ENCODE assay signal across 18 cellular contexts in the genomic region with DNA sequence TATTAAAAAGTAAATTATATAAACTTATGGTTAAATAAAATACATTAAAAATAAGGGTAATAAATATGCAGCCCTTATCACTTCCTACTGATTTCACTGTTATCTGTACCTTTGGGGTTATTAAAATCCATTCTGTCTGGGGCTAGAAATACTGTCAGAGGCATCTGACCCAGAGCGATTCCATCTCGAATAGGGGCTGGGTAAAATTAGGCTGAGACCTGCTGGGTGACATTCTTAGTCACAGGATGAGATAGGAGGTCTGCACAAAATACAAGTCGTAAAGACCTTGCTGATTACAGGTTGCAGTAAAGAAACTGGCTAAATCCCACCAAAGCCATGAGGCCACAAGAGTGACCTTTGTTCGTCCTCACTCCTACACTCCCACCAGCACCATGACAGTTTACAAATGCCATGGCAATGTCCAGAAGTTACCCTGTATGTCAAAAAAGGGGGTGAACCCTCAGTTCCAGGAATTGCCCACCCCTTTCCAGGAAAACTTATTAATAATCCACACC.
A peak's percentile ranks its signal among the peaks of the same experiment; 100 is the strongest.
DNase-seq lines count a peak whose midpoint lies in the region; ATAC-seq and TF ChIP-seq lines count a peak whose summit lies in the region.
"Had no signal": no experiment of that assay in that cellular context is flagged by ENCODE, and none has a peak within 500 bp of the region (broad histone marks: within the 10 kb centered on the region; RNA-seq: fewer than 3 reads in every experiment).

No MANE protein-coding gene starts in this region.

- H3K36me3 ChIP-seq in mesendoderm (ENCODE audit: control insufficient read depth, insufficient read depth, low read length) (no peaks in the 10 kb centered on the region), psoas muscle (ENCODE audit: insufficient read depth in 1 of 2, low read depth in 1 of 2) (no peaks in the 10 kb centered on the region), colonic mucosa (no peaks in the 10 kb centered on the region)
- H3K36me3 ChIP-seq: BLaER1 had no signal

- no CpG with 5 or more reads among the region's 4 CpGs for WGBS in mesendoderm (ENCODE audit: extremely low coverage, insufficient coverage, low lambda C conversion rate)
- 63 to 84% (median 74%) methylated on average over 4 of the region's 4 CpGs for WGBS in psoas muscle, 3 donors

- no peak overlapping the region for H3K4ac ChIP-seq in mesendoderm (ENCODE audit: low read depth, low read length)

- no peaks in the 10 kb centered on the region for H3K27me3 ChIP-seq in mesendoderm (ENCODE audit: insufficient read depth, low read length, poor library complexity)
- H3K27me3 ChIP-seq in psoas muscle (ENCODE audit: insufficient read depth in 3 of 3, low read length in 2 of 3) = no peaks in the 10 kb centered on the region
- H3K27me3 ChIP-seq in colonic mucosa = no peaks in the 10 kb centered on the region
- H3K27me3 ChIP-seq: BLaER1 had no signal

- TF ChIP-seq CTCF in psoas muscle (IDR thresholded peaks at IDR 0.05) = no peak
- TF ChIP-seq CTCF in colonic mucosa (IDR thresholded peaks at IDR 0.05) = no peak

- H4K8ac ChIP-seq in mesendoderm (ENCODE audit: low read depth, low read length) = no peak overlapping the region

- no peak overlapping the region for H3K4me2 ChIP-seq in mesendoderm (ENCODE audit: low read length)
- H3K4me2 ChIP-seq: BLaER1 had no signal

- H3K56ac ChIP-seq in mesendoderm (ENCODE audit: low read length) = no peak overlapping the region

- H3K23ac ChIP-seq in mesendoderm (ENCODE audit: low read length) = no peak overlapping the region

- DNase-seq in ELF-1 (ENCODE audit: low read depth, low spot score) (peak; percentile 70), mesendoderm (peak; percentile 36), psoas muscle (no peak), GM19238 (ENCODE audit: insufficient read length, low spot score) (no peak), colonic mucosa (no peak)
- DNase-seq in activated naive CD4-positive, alpha-beta T cell (lab: John Stamatoyannopoulos, UW) = no peak
- DNase-seq in activated effector memory CD4-positive, alpha-beta T cell treated with anti-CD3 and anti-CD28 coated beads, Interleukin-2, amount 50 U/mL, for 16 hours = no peak
- DNase-seq: 8988T; Calu3; CD4-positive, alpha-beta memory T cell; DMS79 treated with DMSO at 0.1 percent for 48 hours; GOT3; H7; HFFc6; IMR-90 had no signal

- intact Hi-C loops in psoas muscle (cut with DNase I) = no loop called here
- intact Hi-C loops in colonic mucosa (cut with DNase I) = no loop called here

- H3K27ac ChIP-seq in mesendoderm (ENCODE audit: low read depth, low read length) = no peak overlapping the region
- H3K27ac ChIP-seq in psoas muscle = peak overlapping the region; percentile 4
- no peak overlapping the region for H3K27ac ChIP-seq in colonic mucosa
- H3K27ac ChIP-seq: BLaER1 had no signal

- H3K4me3 ChIP-seq in mesendoderm (ENCODE audit: low read length) (no peak overlapping the region), psoas muscle (no peak overlapping the region), colonic mucosa (no peak overlapping the region)
- H3K4me3 ChIP-seq: BLaER1, GM12878 had no signal

- no peak overlapping the region for H2BK15ac ChIP-seq in mesendoderm (replicated peaks; ENCODE audit: low read depth)

- no peak overlapping the region for H2AK5ac ChIP-seq in mesendoderm (ENCODE audit: low read length)

- no peak for ATAC-seq in psoas muscle
- ATAC-seq: GM12878, HCT116 had no signal

- H4K5ac ChIP-seq in mesendoderm (ENCODE audit: low read length) = no peak overlapping the region

- no peaks in the 10 kb centered on the region for H3K9me3 ChIP-seq in psoas muscle
- no peaks in the 10 kb centered on the region for H3K9me3 ChIP-seq in colonic mucosa
- H3K9me3 ChIP-seq: BLaER1 had no signal

- no peak overlapping the region for H2BK5ac ChIP-seq in mesendoderm (ENCODE audit: low read length)

- no peaks in the 10 kb centered on the region for H3K79me1 ChIP-seq in mesendoderm (ENCODE audit: low read length)

- no peak overlapping the region for H2BK120ac ChIP-seq in mesendoderm (ENCODE audit: low read depth, low read length)

- H3K4me1 ChIP-seq in mesendoderm (ENCODE audit: control insufficient read depth, low read depth, low read length) = no peaks in the 10 kb centered on the region
- H3K4me1 ChIP-seq in psoas muscle = peaks cover 4% of the 10 kb centered on the region
- H3K4me1 ChIP-seq in colonic mucosa = no peaks in the 10 kb centered on the region
- H3K4me1 ChIP-seq: BLaER1 had no signal

- no peak overlapping the region for H3K18ac ChIP-seq in mesendoderm (ENCODE audit: low read length)

- H3K79me2 ChIP-seq in mesendoderm (ENCODE audit: control insufficient read depth, insufficient read depth, low read length) = no peaks in the 10 kb centered on the region

- H3K9ac ChIP-seq in mesendoderm (ENCODE audit: low read length) (no peak overlapping the region), colonic mucosa (ENCODE audit: low read depth in 2 of 2, low read length in 2 of 2) (no peak overlapping the region)
- H3K9ac ChIP-seq: BLaER1 had no signal

Comparison
In these comparisons a context has a peak if more than half of its experiments do, and no peak if none do; other contexts are left out.
1. DNase-seq: peak in ELF-1 (single experiment) and mesendoderm (single experiment); none in psoas muscle (0 of 2), GM19238 (single experiment), colonic mucosa (single experiment), activated naive CD4-positive, alpha-beta T cell (0 of 4) and activated effector memory CD4-positive, alpha-beta T cell treated with anti-CD3 and anti-CD28 coated beads, Interleukin-2, amount 50 U/mL, for 16 hours (single experiment).